8 cellular contexts compared by ENCODE assay signal in the genomic region with DNA sequence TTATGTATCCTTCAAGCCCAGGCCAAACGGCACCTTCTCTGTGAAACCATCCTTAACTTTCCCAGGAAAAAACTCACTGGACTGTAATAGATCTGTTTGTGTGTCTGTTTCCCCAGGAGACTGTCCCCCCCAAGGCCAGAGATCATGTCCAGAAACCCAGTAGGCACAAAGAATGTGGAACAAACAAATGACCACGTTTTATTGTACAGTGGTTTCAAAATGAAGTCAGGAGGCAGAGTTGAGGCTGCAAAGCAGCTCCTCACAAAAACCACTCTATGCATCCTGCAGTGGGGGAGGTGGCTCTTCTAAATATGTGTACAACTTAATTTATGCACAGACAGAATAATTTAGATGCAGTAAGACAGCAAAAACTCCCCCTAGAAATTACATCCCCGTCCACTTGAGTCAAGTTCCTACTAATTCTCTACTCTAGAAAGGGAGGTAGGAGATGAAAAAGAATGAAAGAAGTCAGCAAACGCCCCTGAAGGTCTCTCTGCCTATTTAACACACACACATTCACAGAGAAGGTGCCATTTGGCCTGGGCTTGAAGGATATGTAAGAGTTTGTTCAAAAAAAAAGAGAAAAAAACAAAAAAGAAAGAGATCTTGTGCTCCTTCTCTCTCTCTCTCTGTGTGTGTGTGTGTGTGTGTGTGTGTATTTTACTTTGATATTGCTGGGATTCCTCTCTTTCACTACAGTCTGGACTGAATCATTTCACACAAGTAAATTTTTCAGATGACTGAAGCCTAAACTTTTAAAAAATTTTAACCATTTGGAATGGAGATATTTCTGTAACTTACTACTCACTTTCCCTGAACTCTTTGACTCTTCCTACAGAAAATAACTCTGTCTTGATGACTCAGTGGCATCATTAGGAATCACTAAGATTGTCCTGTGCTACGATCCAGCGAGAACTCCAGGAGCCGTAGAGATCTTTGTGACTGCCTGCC. TPM values are rescaled to one million over a fixed set of nuclear protein-coding genes. Genes with fewer than 3 reads are reported as not detected.
DNase-seq lines count a peak whose midpoint lies in the region; ATAC-seq and TF ChIP-seq lines count a peak whose summit lies in the region.

No MANE protein-coding gene starts in this region.

- H3K4me1 ChIP-seq in OCI-LY3 (ENCODE audit: low read length) (peaks cover 79% of the 10 kb centered on the region), Caco-2 (no peaks in the 10 kb centered on the region), foreskin keratinocyte (no peaks in the 10 kb centered on the region)

- TF ChIP-seq CTCF in OCI-LY3 (IDR thresholded peaks at IDR 0.05; ENCODE audit: low read depth, low read length) (no peak), Caco-2 (IDR thresholded peaks at IDR 0.05; ENCODE audit: insufficient read depth in 1 of 2, low read depth in 1 of 2, low read length in 1 of 2, severe bottlenecking in 1 of 2, unreplicated experiment in 1 of 2) (no peak), foreskin keratinocyte (conservative IDR thresholded peaks at IDR 0.05) (no peak)

- H3K9me3 ChIP-seq in OCI-LY3 (ENCODE audit: insufficient read depth, low read length) = no peaks in the 10 kb centered on the region
- no peaks in the 10 kb centered on the region for H3K9me3 ChIP-seq in Caco-2

- peaks cover 100% of the 10 kb centered on the region for H3K79me2 ChIP-seq in OCI-LY3 (ENCODE audit: low read length)

- H3K27ac ChIP-seq in OCI-LY3 (ENCODE audit: low read length) (peak overlapping the region; percentile 63), foreskin keratinocyte (no peak overlapping the region)

- peaks cover 43% of the 10 kb centered on the region for H3K36me3 Mint-ChIP-seq in memory B cell
- no peaks in the 10 kb centered on the region for H3K36me3 Mint-ChIP-seq in Caco-2 (ENCODE audit: insufficient read depth, unreplicated experiment)

- H3K4me3 Mint-ChIP-seq in memory B cell (peak overlapping the region; percentile 24), Caco-2 (ENCODE audit: unreplicated experiment) (no peak overlapping the region)

- peak overlapping the region; percentile 32 for H3K9ac ChIP-seq in OCI-LY3 (ENCODE audit: low read length)

- ATAC-seq in GM21447 (IDR thresholded peaks at IDR 0.05; ENCODE audit: unreplicated experiment) (peak; percentile 68), memory B cell (ENCODE audit: low read depth) (no peak), foreskin keratinocyte (no peak)

- H2AFZ ChIP-seq in OCI-LY3 (ENCODE audit: low read depth, low read length) = no peak overlapping the region

- no TSS peak for BruUV-seq in Caco-2 (replicated peaks; lab: Mats Ljungman, UMichigan)

- POLR2A ChIA-PET in Caco-2 (lab: Charles Lee) = no interaction called here

- H3K27me3 ChIP-seq in OCI-LY3 (ENCODE audit: low read depth, low read length) = no peaks in the 10 kb centered on the region
- no peaks in the 10 kb centered on the region for H3K27me3 ChIP-seq in Caco-2 (replicated peaks; ENCODE audit: control insufficient read depth, insufficient read depth, low read length)
- H3K27me3 ChIP-seq in foreskin keratinocyte = no peaks in the 10 kb centered on the region

- H3K9me3 Mint-ChIP-seq in memory B cell (no peaks in the 10 kb centered on the region), Caco-2 (ENCODE audit: unreplicated experiment) (no peaks in the 10 kb centered on the region)

- intact Hi-C loops in Caco-2 (cut with micrococcal nuclease; ENCODE audit: unreplicated experiment) = no loop called here

- H3K4me2 ChIP-seq in OCI-LY3 (ENCODE audit: low read length) = peak overlapping the region; percentile 36

- DNase-seq in EH (ENCODE audit: low read depth) (peak; percentile 70), memory B cell (ENCODE audit: low spot score in 2 of 2) (no peak), Caco-2 (no peak), foreskin keratinocyte (no peak), middle frontal gyrus (ENCODE audit: extremely low spot score, low spot score) (no peak), HT-29 (ENCODE audit: low spot score) (no peak)

- peaks cover 95% of the 10 kb centered on the region for H4K20me1 ChIP-seq in OCI-LY3 (ENCODE audit: insufficient read depth, low read length)

- peaks cover 78% of the 10 kb centered on the region for H3K36me3 ChIP-seq in OCI-LY3 (replicated peaks; ENCODE audit: low read depth, low read length)
- H3K36me3 ChIP-seq in Caco-2 (ENCODE audit: control insufficient read depth, insufficient read depth, low read length) = no peaks in the 10 kb centered on the region

- H3K4me3 ChIP-seq in OCI-LY3 (ENCODE audit: low read length) (peak overlapping the region; percentile 6), Caco-2 (ENCODE audit: low read depth, low read length) (no peak overlapping the region)

- CTCF ChIA-PET in Caco-2 (lab: Charles Lee) = no interaction called here

- H3K4me1 Mint-ChIP-seq in memory B cell (peaks cover 54% of the 10 kb centered on the region), Caco-2 (ENCODE audit: low read depth, unreplicated experiment) (no peaks in the 10 kb centered on the region)

- H3K27ac Mint-ChIP-seq in memory B cell = peak overlapping the region; percentile 87
- no peak overlapping the region for H3K27ac Mint-ChIP-seq in Caco-2 (ENCODE audit: unreplicated experiment)

- H3K27me3 Mint-ChIP-seq in memory B cell = no peaks in the 10 kb centered on the region
- no peaks in the 10 kb centered on the region for H3K27me3 Mint-ChIP-seq in Caco-2 (ENCODE audit: insufficient read depth, unreplicated experiment)

RNA-seq across cellular contexts. Expression of gene BCL2, which starts 19.5 kb away (rescaled TPM):
- total RNA-seq in Caco-2 (2022) (6.3 and 6.5 TPM in 2 replicates), foreskin keratinocyte (0.99 and 1.9 TPM in 2 replicates)
- 0.35 and 0.69 TPM in 2 replicates for polyA plus RNA-seq in foreskin keratinocyte
- total RNA-seq in HT-29 (2014; rRNA removed; shearing (Covaris generic)) = 0.05 and 0.36 TPM in 2 replicates
